Comparison of ENCODE assay signal across 2 cellular contexts in the genomic region with DNA sequence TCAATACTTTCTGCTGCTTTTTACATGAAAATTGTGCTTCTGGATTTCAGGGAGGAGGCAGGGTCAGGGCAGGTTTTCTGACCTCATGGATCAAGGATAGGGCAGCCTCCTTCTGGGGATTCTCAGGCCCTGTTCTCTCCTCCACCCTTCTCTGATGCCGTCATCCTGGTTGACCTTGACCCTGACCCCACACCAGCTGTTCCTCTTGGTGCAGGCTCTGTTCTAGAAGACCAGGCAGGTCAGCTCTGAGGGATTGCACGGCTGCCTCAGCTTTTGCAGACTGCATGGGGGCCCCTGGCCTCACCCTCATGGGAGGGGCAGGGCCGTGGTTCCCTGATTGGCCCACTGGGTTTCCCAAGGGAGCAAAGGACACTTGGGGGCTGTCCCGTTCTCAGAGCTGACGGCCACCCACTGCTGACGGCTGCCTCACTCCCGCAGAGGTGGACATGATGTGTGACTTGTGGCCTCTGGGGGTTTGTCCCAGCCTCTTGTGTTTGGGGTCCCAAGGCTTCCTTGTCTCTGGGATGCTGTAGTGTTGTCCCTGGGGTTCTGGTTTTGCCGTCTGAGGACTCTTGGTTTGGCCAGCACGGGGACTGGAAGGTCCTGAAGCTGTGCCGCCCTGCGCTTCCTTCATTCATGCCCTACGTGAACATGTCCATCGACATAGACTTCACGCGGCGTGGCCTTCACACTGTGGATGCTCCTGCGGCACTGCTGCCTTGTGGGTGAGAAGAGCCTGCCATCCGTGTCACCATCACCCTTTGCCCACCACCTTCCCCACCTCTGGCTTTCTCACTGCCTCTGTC.
TF ChIP-seq lines count a peak whose summit lies in the region.

No MANE protein-coding gene starts in this region.

TF ChIP-seq in H1, 55 proteins besides CTCF, POLR2A, EP300 and RAD21 (continued from another document):
- TF ChIP-seq SP4 (IDR thresholded peaks at IDR 0.05; ENCODE audit: low read length) (no peak), SRF (IDR thresholded peaks at IDR 0.05; ENCODE audit: low read depth, low read length) (no peak), HDAC6 (IDR thresholded peaks at IDR 0.05; ENCODE audit: low read depth, low read length) (no peak), NRF1 (IDR thresholded peaks at IDR 0.05; ENCODE audit: low read depth, low read length) (no peak), KDM1A (IDR thresholded peaks at IDR 0.05; ENCODE audit: borderline replicate concordance, low read length) (no peak), NANOG (IDR thresholded peaks at IDR 0.05; ENCODE audit: insufficient read depth, low read depth, low read length, poor library complexity, severe bottlenecking) (no peak), HDAC2 (IDR thresholded peaks at IDR 0.05; ENCODE audit: borderline replicate concordance in 1 of 2, low read depth in 2 of 2, low read length in 2 of 2) (no peak), SAP30 (IDR thresholded peaks at IDR 0.05; ENCODE audit: insufficient read depth, insufficient replicate concordance, low read length) (no peak), BRCA1 (IDR thresholded peaks at IDR 0.05; ENCODE audit: low read depth, low read length) (no peak), BCL11A (IDR thresholded peaks at IDR 0.05; ENCODE audit: low read depth in 2 of 2, low read length in 2 of 2) (no peak), JUN (IDR thresholded peaks at IDR 0.05; ENCODE audit: low read depth, low read length) (no peak), CEBPB (IDR thresholded peaks at IDR 0.05; ENCODE audit: low read depth, low read length) (no peak), GABPA (IDR thresholded peaks at IDR 0.05; ENCODE audit: borderline replicate concordance, insufficient read depth, low read length) (no peak), TBP (IDR thresholded peaks at IDR 0.05; ENCODE audit: low read depth, low read length) (no peak), RNF2 (IDR thresholded peaks at IDR 0.05; ENCODE audit: borderline replicate concordance, low read depth, low read length, missing control alignments, poor library complexity, severe bottlenecking) (no peak)
- TF ChIP-seq, protein P1, sequence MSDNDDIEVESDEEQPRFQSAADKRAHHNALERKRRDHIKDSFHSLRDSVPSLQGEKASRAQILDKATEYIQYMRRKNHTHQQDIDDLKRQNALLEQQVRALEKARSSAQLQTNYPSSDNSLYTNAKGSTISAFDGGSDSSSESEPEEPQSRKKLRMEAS (IDR thresholded peaks at IDR 0.05), result no peak

TF ChIP-seq in SK-N-SH treated with all-trans-retinoic acid at 6 μM for 48 hours, 23 proteins besides CTCF, POLR2A, EP300 and RAD21 (continued from another document):
- TF ChIP-seq RARB (CRISPR knock-in tag; IDR thresholded peaks at IDR 0.05), result no peak
- TF ChIP-seq ZFP30 (CRISPR knock-in tag; IDR thresholded peaks at IDR 0.05), result no peak
- TF ChIP-seq ZC3H10 (CRISPR knock-in tag; IDR thresholded peaks at IDR 0.05), result no peak
- TF ChIP-seq, protein P2, sequence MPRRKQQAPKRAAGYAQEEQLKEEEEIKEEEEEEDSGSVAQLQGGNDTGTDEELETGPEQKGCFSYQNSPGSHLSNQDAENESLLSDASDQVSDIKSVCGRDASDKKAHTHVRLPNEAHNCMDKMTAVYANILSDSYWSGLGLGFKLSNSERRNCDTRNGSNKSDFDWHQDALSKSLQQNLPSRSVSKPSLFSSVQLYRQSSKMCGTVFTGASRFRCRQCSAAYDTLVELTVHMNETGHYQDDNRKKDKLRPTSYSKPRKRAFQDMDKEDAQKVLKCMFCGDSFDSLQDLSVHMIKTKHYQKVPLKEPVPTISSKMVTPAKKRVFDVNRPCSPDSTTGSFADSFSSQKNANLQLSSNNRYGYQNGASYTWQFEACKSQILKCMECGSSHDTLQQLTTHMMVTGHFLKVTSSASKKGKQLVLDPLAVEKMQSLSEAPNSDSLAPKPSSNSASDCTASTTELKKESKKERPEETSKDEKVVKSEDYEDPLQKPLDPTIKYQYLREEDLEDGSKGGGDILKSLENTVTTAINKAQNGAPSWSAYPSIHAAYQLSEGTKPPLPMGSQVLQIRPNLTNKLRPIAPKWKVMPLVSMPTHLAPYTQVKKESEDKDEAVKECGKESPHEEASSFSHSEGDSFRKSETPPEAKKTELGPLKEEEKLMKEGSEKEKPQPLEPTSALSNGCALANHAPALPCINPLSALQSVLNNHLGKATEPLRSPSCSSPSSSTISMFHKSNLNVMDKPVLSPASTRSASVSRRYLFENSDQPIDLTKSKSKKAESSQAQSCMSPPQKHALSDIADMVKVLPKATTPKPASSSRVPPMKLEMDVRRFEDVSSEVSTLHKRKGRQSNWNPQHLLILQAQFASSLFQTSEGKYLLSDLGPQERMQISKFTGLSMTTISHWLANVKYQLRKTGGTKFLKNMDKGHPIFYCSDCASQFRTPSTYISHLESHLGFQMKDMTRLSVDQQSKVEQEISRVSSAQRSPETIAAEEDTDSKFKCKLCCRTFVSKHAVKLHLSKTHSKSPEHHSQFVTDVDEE (CRISPR knock-in tag; IDR thresholded peaks at IDR 0.05), result no peak
- no peak for TF ChIP-seq BACH2 (CRISPR knock-in tag; IDR thresholded peaks at IDR 0.05; ENCODE audit: borderline replicate concordance)
- no peak for TF ChIP-seq ZNF565 (CRISPR knock-in tag; conservative IDR thresholded peaks at IDR 0.05; ENCODE audit: low read depth)
